ENCODE assay signal across 8 cellular contexts in genomic region chr5:112707187-112708179, GRCh38. TPM values are rescaled to one million over a fixed set of nuclear protein-coding genes. Genes with fewer than 3 reads are reported as not detected.
DNase-seq lines count a peak whose midpoint lies in the region; ATAC-seq and TF ChIP-seq lines count a peak whose summit lies in the region.

No MANE protein-coding gene starts in this region.

- WGBS in mammary epithelial cell (ENCODE audit: low coverage, missing lambda C conversion rate) = under 1% methylated on average over 31 of the region's 65 CpGs

- no TSS peak for BruUV-seq in mammary epithelial cell (replicated peaks; lab: Mats Ljungman, UMichigan)

- H2AFZ ChIP-seq in mammary epithelial cell (ENCODE audit: low read depth, low read length) = peak overlapping the region; percentile 99

- no peaks in the 10 kb centered on the region for H3K27me3 ChIP-seq in WERI-Rb-1 (ENCODE audit: insufficient read depth, low read depth, severe bottlenecking)
- no peaks in the 10 kb centered on the region for H3K27me3 ChIP-seq in mammary epithelial cell (ENCODE audit: insufficient read depth, low read length)
- H3K27me3 ChIP-seq in iPS-20b (ENCODE audit: insufficient read depth, low read length) = no peaks in the 10 kb centered on the region
- H3K27me3 ChIP-seq in skeletal muscle tissue (ENCODE audit: control insufficient read depth in 3 of 3, insufficient read depth in 3 of 3, low read length in 3 of 3) = no peaks in the 10 kb centered on the region

- peak overlapping the region; percentile 76 for H3K9ac ChIP-seq in mammary epithelial cell (ENCODE audit: insufficient read depth, low read length)
- peak overlapping the region; percentile 92 for H3K9ac ChIP-seq in iPS-20b (ENCODE audit: low read depth, low read length)
- peak overlapping the region; percentile 89 to 98 (median 94) for H3K9ac ChIP-seq in skeletal muscle tissue (ENCODE audit: low read depth in 1 of 3, low read length in 3 of 3)

- H3K4me1 ChIP-seq in mammary epithelial cell (ENCODE audit: insufficient read depth, low read length) (peaks cover 10% of the 10 kb centered on the region), iPS-20b (ENCODE audit: insufficient read depth, low read length) (peaks cover 11% of the 10 kb centered on the region; the same call in 1 of the 2 replicates), skeletal muscle tissue (ENCODE audit: control insufficient read depth in 3 of 3, insufficient read depth in 3 of 3, low read length in 3 of 3) (peaks cover 24 to 37% (median 33%) of the 10 kb centered on the region in 3 donors)

- peaks cover 3% of the 10 kb centered on the region; the same call in 1 of the 2 replicates for H3K36me3 ChIP-seq in WERI-Rb-1
- no peaks in the 10 kb centered on the region for H3K36me3 ChIP-seq in mammary epithelial cell (ENCODE audit: insufficient read depth, low read length)
- H3K36me3 ChIP-seq in iPS-20b (ENCODE audit: insufficient read depth, low read depth, low read length) = no peaks in the 10 kb centered on the region
- no peaks in the 10 kb centered on the region for H3K36me3 ChIP-seq in skeletal muscle tissue (ENCODE audit: control insufficient read depth in 3 of 3, insufficient read depth in 3 of 3, low read length in 3 of 3)

- H3K9me3 ChIP-seq in WERI-Rb-1 (ENCODE audit: severe bottlenecking) (no peaks in the 10 kb centered on the region), mammary epithelial cell (replicated peaks; ENCODE audit: insufficient read depth, low read length) (no peaks in the 10 kb centered on the region), iPS-20b (ENCODE audit: insufficient read depth, low read depth, low read length) (no peaks in the 10 kb centered on the region), skeletal muscle tissue (ENCODE audit: control insufficient read depth in 3 of 3, low read length in 3 of 3) (no peaks in the 10 kb centered on the region)

- in situ Hi-C loops in mammary epithelial cell (cut with MboI; ENCODE audit: low sequenced_read_pairs in 2 of 2) = no loop called here

- H3K79me2 ChIP-seq in mammary epithelial cell (ENCODE audit: insufficient read depth, low read length) = peaks cover 51% of the 10 kb centered on the region

- peak overlapping the region; percentile 90 for H3K27ac ChIP-seq in WERI-Rb-1
- peak overlapping the region; percentile 62 for H3K27ac ChIP-seq in mammary epithelial cell (ENCODE audit: insufficient read depth, low read depth, low read length)
- H3K27ac ChIP-seq in iPS-20b (ENCODE audit: low read length) = peak overlapping the region; percentile 88
- peak overlapping the region; percentile 86 for H3K27ac ChIP-seq in skeletal muscle tissue (ENCODE audit: low read depth, low read length)

- CTCF ChIA-PET in mammary epithelial cell (lab: Charles Lee; ENCODE audit: low non-redundant PET) = no interaction called here

- ATAC-seq in GM18907 (IDR thresholded peaks at IDR 0.05; ENCODE audit: unreplicated experiment) (peak; percentile 92), HG03139 (IDR thresholded peaks at IDR 0.05; ENCODE audit: unreplicated experiment) (peak; percentile 94)

- intact Hi-C loops in mammary epithelial cell (cut with micrococcal nuclease) = loop anchor here (1.0 kb wide), 1 partner anchor 50 kb away; no protein-coding TSS in a partner anchor

- H4K20me1 ChIP-seq in mammary epithelial cell (ENCODE audit: insufficient read depth, low read length) = no peaks in the 10 kb centered on the region

- TF ChIP-seq CTCF in WERI-Rb-1 (IDR thresholded peaks at IDR 0.05; ENCODE audit: low read depth, low read length) = no peak
- no peak for TF ChIP-seq CTCF in mammary epithelial cell (conservative IDR thresholded peaks at IDR 0.05 in 1 of 2, IDR thresholded peaks at IDR 0.05 in 1 of 2; ENCODE audit: extremely low read depth in 1 of 2, insufficient read depth in 1 of 2, low read depth in 1 of 2, low read length in 2 of 2)

- H3K4me3 ChIP-seq in WERI-Rb-1 (ENCODE audit: low read depth, low read length) (peak overlapping the region; percentile 79), mammary epithelial cell (replicated peaks in 1 of 3; ENCODE audit: insufficient read depth in 1 of 3, low read depth in 2 of 3, low read length in 3 of 3) (peak overlapping the region; percentile 83 to 88 (median 85)), iPS-20b (ENCODE audit: low read length) (peak overlapping the region; percentile 98), skeletal muscle tissue (ENCODE audit: low read length in 3 of 3) (peak overlapping the region; percentile 91 to 95 (median 94))

- H3K4me2 ChIP-seq in mammary epithelial cell (ENCODE audit: insufficient read depth, low read depth, low read length) = peak overlapping the region; percentile 76

- peak; percentile 100 for DNase-seq in AG08395 (ENCODE audit: low spot score)
- peak; percentile 99 for DNase-seq in NCI-H2196 treated with DMSO at 0.1 percent for 48 hours (lab: John Stamatoyannopoulos, UW; ENCODE audit: unreplicated experiment)
- DNase-seq in WERI-Rb-1 = peak; percentile 99
- peak; percentile 95 for DNase-seq in mammary epithelial cell

- dilution Hi-C loops in mammary epithelial cell (cut with HindIII; ENCODE audit: low sequenced_read_pairs) = no loop called here

RNA-seq across cellular contexts. Expression of gene APC, which starts 30.2 kb away (rescaled TPM):
- total RNA-seq in mammary epithelial cell (10 to 100 TPM; 29.6 to 63.3 TPM), skeletal muscle tissue (41.8 TPM)
- polyA plus RNA-seq in mammary epithelial cell = 13.0 TPM
- 56.1 TPM for polyA minus RNA-seq in mammary epithelial cell

Comparison
In these comparisons a context has a peak if more than half of its experiments do, and no peak if none do; other contexts are left out.
1. Peak in every context shown above with its lines: DNase-seq, ATAC-seq, H3K4me3 ChIP-seq and H3K27ac ChIP-seq.